Comparison of ENCODE assay signal across 11 cellular contexts in the genomic region with DNA sequence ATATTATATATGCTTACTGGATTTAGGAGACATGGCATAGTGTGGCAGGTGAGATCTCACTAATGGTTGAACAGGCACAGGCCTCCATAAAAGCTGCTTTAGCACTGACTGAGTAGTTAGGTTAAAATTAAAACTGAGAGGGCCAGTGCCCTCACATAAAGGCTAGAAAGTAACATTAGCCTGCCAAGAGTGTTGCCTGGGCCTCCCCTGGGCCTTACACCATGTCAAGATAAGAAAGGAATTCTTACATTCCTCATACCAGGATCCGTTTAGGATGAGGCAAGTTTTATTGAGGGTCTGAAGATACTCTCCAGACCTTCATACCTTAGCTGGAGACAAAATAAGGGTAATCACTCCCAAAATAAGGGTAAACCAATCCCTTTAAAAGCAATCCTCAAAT.
"Had no signal": no experiment of that assay in that cellular context is flagged by ENCODE, and none has a peak within 500 bp of the region (broad histone marks: within the 10 kb centered on the region; RNA-seq: fewer than 3 reads in every experiment).

No MANE protein-coding gene starts in this region.

- H3K36me3 ChIP-seq: stomach, thoracic aorta had no signal

- H3K27ac ChIP-seq: stomach, thoracic aorta had no signal

- H3K27me3 ChIP-seq: stomach had no signal

- H3K4me3 ChIP-seq: stomach, thoracic aorta had no signal

- FAIRE-seq: small intestine, urothelium cell line had no signal

- H3K9me3 ChIP-seq: thoracic aorta had no signal

- H3K4me1 ChIP-seq: stomach had no signal

- DNase-seq: activated CD4-positive, alpha-beta T cell treated with anti-CD3 and anti-CD28 coated beads, Interleukin-2, amount 50 U/mL, for 48 hours; activated CD4-positive, CD25-positive, alpha-beta regulatory T cell treated with anti-CD3 and anti-CD28 coated beads, Interleukin-2, amount 50 U/mL, for 72 hours; activated naive CD8-positive, alpha-beta T cell treated with anti-CD3 and anti-CD28 coated beads, Interleukin-2, amount 10 ng/mL, durations not matched to agents 7 days and 5 days; activated T-cell treated with anti-CD3 and anti-CD28 coated beads, Interleukin-2, amount 50 U/mL, for 48 hours; glutamatergic neuron; midbrain; naive B cell; small intestine; stomach had no signal
